Comparison of ENCODE assay signal across 20 cellular contexts in the genomic region with DNA sequence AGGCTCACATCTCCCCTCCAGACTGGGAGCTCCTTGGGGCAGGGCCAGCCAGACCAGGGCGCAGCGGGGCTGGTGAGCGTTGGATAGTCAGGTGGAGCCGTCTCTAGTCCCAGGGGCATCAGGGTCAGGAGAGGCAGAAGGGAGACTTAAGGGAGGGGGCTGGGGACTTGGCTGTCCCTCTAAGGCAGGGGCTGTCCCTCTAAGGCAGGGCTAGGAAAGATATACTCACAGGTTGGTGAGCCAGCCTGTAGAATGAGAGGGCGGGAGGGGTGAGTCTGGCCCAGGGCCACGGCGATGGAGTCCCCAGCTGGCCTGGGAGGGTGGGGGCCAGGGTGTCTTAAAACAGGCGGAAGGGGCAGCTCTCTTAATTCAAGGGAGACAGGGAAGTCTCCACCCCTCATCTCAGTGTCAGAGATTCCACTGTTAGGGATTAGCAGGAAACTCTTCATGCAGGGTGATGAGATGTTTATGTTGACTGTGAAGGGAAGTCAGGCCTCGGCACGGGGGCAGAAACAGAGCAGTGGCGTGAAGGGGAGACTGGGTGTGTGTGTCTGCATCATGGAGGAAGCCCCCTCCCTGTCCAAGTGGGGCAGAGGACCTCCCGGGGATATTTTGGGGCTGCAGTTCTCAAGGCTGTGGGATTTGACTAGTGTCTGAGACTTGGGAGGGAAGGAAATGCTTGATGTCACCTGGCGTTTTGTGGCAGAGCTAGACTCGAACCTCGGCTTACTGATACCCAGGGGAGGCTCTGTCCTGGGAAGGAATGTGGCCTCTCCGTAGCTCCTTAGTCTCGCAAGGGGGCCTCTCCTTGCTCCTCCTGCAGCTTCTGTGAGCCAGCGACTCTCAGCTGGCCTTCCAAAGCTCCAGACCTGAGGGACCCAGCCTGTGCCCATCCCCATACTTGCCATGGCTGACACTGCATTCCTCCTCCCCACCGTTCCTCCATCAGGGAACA. TPM values are rescaled to one million over a fixed set of nuclear protein-coding genes. Genes with fewer than 3 reads are reported as not detected.
A peak's percentile ranks its signal among the peaks of the same experiment; 100 is the strongest.
DNase-seq lines count a peak whose midpoint lies in the region; ATAC-seq and TF ChIP-seq lines count a peak whose summit lies in the region.
"Had no signal": no experiment of that assay in that cellular context is flagged by ENCODE, and none has a peak within 500 bp of the region (broad histone marks: within the 10 kb centered on the region; RNA-seq: fewer than 3 reads in every experiment).

No MANE protein-coding gene starts in this region.

- no peaks in the 10 kb centered on the region for H3K9me1 ChIP-seq in IMR-90 (ENCODE audit: insufficient read depth, low read length)

- H3K4me3 Mint-ChIP-seq in osteocyte (ENCODE audit: unreplicated experiment) = no peak overlapping the region
- H3K4me3 Mint-ChIP-seq in WTC11 = no peak overlapping the region
- no peak overlapping the region for H3K4me3 Mint-ChIP-seq in activated T-helper 1 cell treated with anti-CD3 and anti-CD28 coated beads, Interleukin-12 subunit alpha, Interleukin-12 subunit beta, Interleukin-2, Interleukin-4 antibody, amounts not matched to agents 30 ng/mL and 10 ng/mL and 1 ng/mL, durations not matched to agents 14 hours and 24 hours and 36 hours
- H3K4me3 Mint-ChIP-seq: activated naive CD4-positive, alpha-beta T cell treated with anti-CD3 and anti-CD28 coated beads, Interleukin-2, amount 50 U/mL, for 24 hours had no signal

- BruUV-seq in IMR-90 (replicated peaks; lab: Mats Ljungman, UMichigan) = no TSS peak

- H3K36me3 Mint-ChIP-seq in osteocyte (ENCODE audit: unreplicated experiment) = no peaks in the 10 kb centered on the region
- no peaks in the 10 kb centered on the region for H3K36me3 Mint-ChIP-seq in WTC11
- no peaks in the 10 kb centered on the region for H3K36me3 Mint-ChIP-seq in activated T-helper 1 cell treated with anti-CD3 and anti-CD28 coated beads, Interleukin-12 subunit alpha, Interleukin-12 subunit beta, Interleukin-2, Interleukin-4 antibody, amounts not matched to agents 30 ng/mL and 10 ng/mL and 1 ng/mL, durations not matched to agents 14 hours and 24 hours and 36 hours (ENCODE audit: low read depth)
- H3K36me3 Mint-ChIP-seq: activated naive CD4-positive, alpha-beta T cell treated with anti-CD3 and anti-CD28 coated beads, Interleukin-2, amount 50 U/mL, for 24 hours had no signal

- H3K27ac Mint-ChIP-seq in osteocyte (ENCODE audit: unreplicated experiment) (peak overlapping the region; percentile 23), WTC11 (no peak overlapping the region)
- H3K27ac Mint-ChIP-seq in activated T-helper 1 cell treated with anti-CD3 and anti-CD28 coated beads, Interleukin-12 subunit alpha, Interleukin-12 subunit beta, Interleukin-2, Interleukin-4 antibody, amounts not matched to agents 30 ng/mL and 10 ng/mL and 1 ng/mL, durations not matched to agents 14 hours and 24 hours and 36 hours = no peak overlapping the region
- H3K27ac Mint-ChIP-seq: activated naive CD4-positive, alpha-beta T cell treated with anti-CD3 and anti-CD28 coated beads, Interleukin-2, amount 50 U/mL, for 24 hours had no signal

- WGBS in IMR-90 (ENCODE audit: extremely low coverage in 2 of 2, insufficient read length in 1 of 2), 2 experiments = 39% methylated on average over 5 of the region's 19 CpGs; no CpG with 5 or more reads in 1 of the 2 experiments

- TF ChIP-seq RAD21 in IMR-90 (IDR thresholded peaks at IDR 0.05; ENCODE audit: low read length) = no peak

- H4K91ac ChIP-seq in IMR-90 (ENCODE audit: insufficient read depth, low read depth, low read length) = no peak overlapping the region

- H2AK5ac ChIP-seq in IMR-90 (ENCODE audit: low read depth, low read length) = peak overlapping the region; percentile 35; the same call in 1 of the 2 replicates

- no peak for TF ChIP-seq POLR2A in IMR-90 (IDR thresholded peaks at IDR 0.05; ENCODE audit: low read depth, low read length)

- POLR2A ChIA-PET in IMR-90 (lab: Charles Lee; ENCODE audit: unreplicated experiment) (no interaction called here), WTC11 (lab: Charles Lee) (no interaction called here)

- H3K4me1 ChIP-seq in IMR-90 (ENCODE audit: control insufficient read depth, insufficient read depth, low read length) (peaks cover 15% of the 10 kb centered on the region; the same call in 1 of the 2 replicates), lower lobe of right lung (peaks cover 12% of the 10 kb centered on the region)

- H3K27me3 Mint-ChIP-seq in osteocyte (ENCODE audit: unreplicated experiment) (no peaks in the 10 kb centered on the region), WTC11 (ENCODE audit: low read depth) (no peaks in the 10 kb centered on the region; the same call in 1 of the 2 replicates)
- H3K27me3 Mint-ChIP-seq in activated T-helper 1 cell treated with anti-CD3 and anti-CD28 coated beads, Interleukin-12 subunit alpha, Interleukin-12 subunit beta, Interleukin-2, Interleukin-4 antibody, amounts not matched to agents 30 ng/mL and 10 ng/mL and 1 ng/mL, durations not matched to agents 14 hours and 24 hours and 36 hours (ENCODE audit: insufficient read depth) = peaks cover 9% of the 10 kb centered on the region
- H3K27me3 Mint-ChIP-seq: activated naive CD4-positive, alpha-beta T cell treated with anti-CD3 and anti-CD28 coated beads, Interleukin-2, amount 50 U/mL, for 24 hours had no signal

- H3K9ac ChIP-seq in IMR-90 (ENCODE audit: low read depth, low read length) = no peak overlapping the region

- no peak overlapping the region for H2BK120ac ChIP-seq in IMR-90 (ENCODE audit: low read depth, low read length)

- no peaks in the 10 kb centered on the region for H3K9me3 ChIP-seq in IMR-90 (ENCODE audit: control insufficient read depth, insufficient read depth, low read length)
- H3K9me3 ChIP-seq in lower lobe of right lung = no peaks in the 10 kb centered on the region
- H3K9me3 ChIP-seq: breast epithelium, left lung, right lobe of liver had no signal

- in situ Hi-C loops in IMR-90 (cut with MboI; ENCODE audit: low sequenced_read_pairs) = no loop called here

- dilution Hi-C loops in IMR-90 (cut with HindIII; ENCODE audit: low sequenced_read_pairs, unreplicated experiment) = no loop called here

- ATAC-seq in IMR-90 (ENCODE audit: low read depth) (peak; percentile 76), WTC11 (no peak), lower lobe of right lung (no peak), GM19023 (IDR thresholded peaks at IDR 0.05; ENCODE audit: unreplicated experiment) (no peak)
- ATAC-seq: left lung, right lobe of liver had no signal

- intact Hi-C loops in IMR-90 (cut with micrococcal nuclease) = no loop called here
- intact Hi-C loops in activated T-helper 1 cell treated with anti-CD3 and anti-CD28 coated beads, Interleukin-12 subunit alpha, Interleukin-12 subunit beta, Interleukin-2, Interleukin-4 antibody, amounts not matched to agents 30 ng/mL and 10 ng/mL and 1 ng/mL, durations not matched to agents 14 hours and 24 hours and 36 hours (cut with micrococcal nuclease) = no loop called here
- intact Hi-C loops in lower lobe of right lung (cut with DNase I) = no loop called here

- H2BK5ac ChIP-seq in IMR-90 (ENCODE audit: low read depth, low read length, poor library complexity, severe bottlenecking) = no peak overlapping the region

- H3K79me1 ChIP-seq in IMR-90 (ENCODE audit: low read depth in 1 of 2, low read length in 2 of 2) = no peaks in the 10 kb centered on the region

- peak overlapping the region; percentile 83 for H2AFZ ChIP-seq in IMR-90 (replicated peaks; ENCODE audit: low read length, poor library complexity)

- H4K20me1 ChIP-seq in IMR-90 (ENCODE audit: insufficient read depth, low read length) = no peaks in the 10 kb centered on the region

- H2BK20ac ChIP-seq in IMR-90 (ENCODE audit: low read depth, low read length) = no peak overlapping the region

- TF ChIP-seq CTCF in GM10266 (IDR thresholded peaks at IDR 0.05; ENCODE audit: control insufficient read depth, insufficient read depth, low read depth, missing control alignments) = no peak
- no peak for TF ChIP-seq CTCF in IMR-90 (conservative IDR thresholded peaks at IDR 0.05; ENCODE audit: low read depth, low read length)
- TF ChIP-seq CTCF in fibroblast of villous mesenchyme (IDR thresholded peaks at IDR 0.05; ENCODE audit: insufficient read depth, low read depth, low read length) = no peak
- TF ChIP-seq CTCF in osteocyte (IDR thresholded peaks at IDR 0.05) = no peak
- TF ChIP-seq CTCF in WTC11 (IDR thresholded peaks at IDR 0.05) = no peak
- no peak for TF ChIP-seq CTCF in lower lobe of right lung (IDR thresholded peaks at IDR 0.05)

- peak overlapping the region; percentile 16 for H2AK9ac ChIP-seq in IMR-90 (replicated peaks; ENCODE audit: low read depth, low read length, poor library complexity)

- H4K5ac ChIP-seq in IMR-90 (ENCODE audit: low read depth, low read length) = peak overlapping the region; percentile 15; the same call in 1 of the 2 replicates

- no peak overlapping the region; the same call in 1 of the 2 replicates for H3K4ac ChIP-seq in IMR-90 (ENCODE audit: low read depth, low read length)

- H3K56ac ChIP-seq in IMR-90 (ENCODE audit: extremely low read depth, insufficient read depth, low read length) = no peak overlapping the region

- H4K8ac ChIP-seq in IMR-90 (ENCODE audit: low read depth in 2 of 2, low read length in 2 of 2) = peak overlapping the region in 1 of 2 experiments; percentile 62; a peak in 1 of 4 replicates

- H3K23ac ChIP-seq in IMR-90 (ENCODE audit: low read depth, low read length) = no peak overlapping the region

- H3K27ac ChIP-seq in IMR-90 (ENCODE audit: insufficient read depth, low read length) (no peak overlapping the region), lower lobe of right lung (no peak overlapping the region)
- H3K27ac ChIP-seq: breast epithelium, C4-2B, left lung, right lobe of liver had no signal

- H2BK15ac ChIP-seq in IMR-90 (ENCODE audit: low read depth, low read length) = no peak overlapping the region

- H3K4me1 Mint-ChIP-seq in osteocyte (ENCODE audit: unreplicated experiment) = no peaks in the 10 kb centered on the region
- H3K4me1 Mint-ChIP-seq in WTC11 = peaks cover 27% of the 10 kb centered on the region
- no peaks in the 10 kb centered on the region for H3K4me1 Mint-ChIP-seq in activated T-helper 1 cell treated with anti-CD3 and anti-CD28 coated beads, Interleukin-12 subunit alpha, Interleukin-12 subunit beta, Interleukin-2, Interleukin-4 antibody, amounts not matched to agents 30 ng/mL and 10 ng/mL and 1 ng/mL, durations not matched to agents 14 hours and 24 hours and 36 hours (ENCODE audit: low read depth)
- H3K4me1 Mint-ChIP-seq: activated naive CD4-positive, alpha-beta T cell treated with anti-CD3 and anti-CD28 coated beads, Interleukin-2, amount 50 U/mL, for 24 hours had no signal

- H3K4me3 ChIP-seq in IMR-90 (ENCODE audit: insufficient read depth, low read depth, low read length) = no peak overlapping the region
- no peak overlapping the region for H3K4me3 ChIP-seq in fibroblast of villous mesenchyme (ENCODE audit: low read depth, low read length)
- no peak overlapping the region for H3K4me3 ChIP-seq in lower lobe of right lung
- H3K4me3 ChIP-seq: breast epithelium, left lung, right lobe of liver had no signal

- H3K14ac ChIP-seq in IMR-90 (replicated peaks; ENCODE audit: low read depth, low read length) = 0 out of 2 replicates have a peak overlapping the region, but pooled peaks have one; percentile 37

- no peak overlapping the region for H3K18ac ChIP-seq in IMR-90 (ENCODE audit: low read depth, low read length)

- no peaks in the 10 kb centered on the region for H3K9me3 Mint-ChIP-seq in osteocyte (ENCODE audit: unreplicated experiment)
- no peaks in the 10 kb centered on the region for H3K9me3 Mint-ChIP-seq in WTC11
- H3K9me3 Mint-ChIP-seq in activated T-helper 1 cell treated with anti-CD3 and anti-CD28 coated beads, Interleukin-12 subunit alpha, Interleukin-12 subunit beta, Interleukin-2, Interleukin-4 antibody, amounts not matched to agents 30 ng/mL and 10 ng/mL and 1 ng/mL, durations not matched to agents 14 hours and 24 hours and 36 hours = no peaks in the 10 kb centered on the region
- H3K9me3 Mint-ChIP-seq: activated naive CD4-positive, alpha-beta T cell treated with anti-CD3 and anti-CD28 coated beads, Interleukin-2, amount 50 U/mL, for 24 hours had no signal

- CTCF ChIA-PET in IMR-90 (lab: Yijun Ruan, JAX) (no interaction called here), WTC11 (lab: Charles Lee) (interaction anchor here (0.8 to 1.5 kb wide), 3 partner anchors 10 to 435 kb away, joined by 3 to 4 read pairs (median 4); partner anchors contain the start of gene STARD10)

- DNase-seq in GM10266 (ENCODE audit: extremely low spot score) (peak; percentile 12), IMR-90 (no peak), fibroblast of villous mesenchyme (ENCODE audit: low read depth) (peak; percentile 42), osteocyte (ENCODE audit: extremely low spot score, unreplicated experiment) (no peak), WTC11 (ENCODE audit: low spot score) (no peak), lower lobe of right lung (no peak)
- DNase-seq in activated T-helper 1 cell treated with anti-CD3 and anti-CD28 coated beads, Interleukin-12 subunit alpha, Interleukin-12 subunit beta, Interleukin-2, Interleukin-4 antibody, amounts not matched to agents 30 ng/mL and 10 ng/mL and 1 ng/mL, durations not matched to agents 14 hours and 24 hours and 36 hours (ENCODE audit: low spot score) = no peak
- DNase-seq: DND-41; effector CD4-positive, alpha-beta T cell; Karpas-422; NCI-H1417 treated with DMSO at 0.1 percent for 48 hours; stimulated activated CD4-positive, alpha-beta T cell treated with anti-CD3 and anti-CD28 coated beads, Interleukin-4, amount 100 ng/mL, for 24 hours had no signal

- H3K36me3 ChIP-seq in IMR-90 (ENCODE audit: control insufficient read depth, insufficient read depth, low read length) (no peaks in the 10 kb centered on the region), lower lobe of right lung (no peaks in the 10 kb centered on the region)
- H3K36me3 ChIP-seq: breast epithelium, right lobe of liver had no signal

- no peak overlapping the region; the same call in 1 of the 2 replicates for H3K4me2 ChIP-seq in IMR-90 (ENCODE audit: low read depth, low read length)

- H3K27me3 ChIP-seq in IMR-90 (ENCODE audit: control insufficient read depth, insufficient read depth, low read length) (peaks cover 23% of the 10 kb centered on the region), lower lobe of right lung (ENCODE audit: low read depth) (no peaks in the 10 kb centered on the region)
- H3K27me3 ChIP-seq: breast epithelium, left lung, right lobe of liver had no signal

RNA-seq across cellular contexts. Expression of gene P2RY2, which starts 11.5 kb away (rescaled TPM):
- total RNA-seq in IMR-90 (2012; rRNA removed) (not detected in 2 replicates), fibroblast of villous mesenchyme (under 0.01 TPM in 1 of 2 replicates, not detected in the other), osteocyte (not detected in 2 replicates), WTC11 (2021) (0.94 to 1.2 TPM (median 1.2 TPM) in 3 replicates), lower lobe of right lung (6.5 TPM)
- polyA plus RNA-seq in IMR-90 (2012; rRNA removed) = 0.06 TPM in 1 of 2 replicates, not detected in the other
- 0.02 TPM in 1 of 2 replicates, not detected in the other for polyA plus RNA-seq in IMR-90 (2012; cell fraction: cytosol; rRNA removed)
- 0.07 TPM in 1 of 2 replicates, not detected in the other for polyA plus RNA-seq in IMR-90 (2012; cell fraction: nucleus; rRNA removed; ENCODE audit: low replicate concordance)
- total RNA-seq in activated T-helper 1 cell treated with anti-CD3 and anti-CD28 coated beads, Interleukin-12 subunit alpha, Interleukin-12 subunit beta, Interleukin-2, Interleukin-4 antibody, amounts not matched to agents 30 ng/mL and 10 ng/mL and 1 ng/mL, durations not matched to agents 14 hours and 24 hours and 36 hours = not detected in 2 replicates
- total RNA-seq: NCI-H460 had no signal
- polyA plus RNA-seq: neural cell had no signal

RNA-seq across cellular contexts. Expression of gene P2RY6, which starts 42.5 kb away (rescaled TPM):
- total RNA-seq in IMR-90 (2012; rRNA removed) (under 0.01 TPM in 1 of 2 replicates, not detected in the other), fibroblast of villous mesenchyme (0.32 TPM in 1 of 2 replicates, not detected in the other), osteocyte (not detected in 2 replicates), WTC11 (2021) (0.11 to 0.16 TPM in 2 of 3 replicates, not detected in the other), lower lobe of right lung (3.6 TPM)
- 0.37 and 0.44 TPM in 2 replicates for polyA plus RNA-seq in IMR-90 (2012; rRNA removed)
- 0.67 TPM in 1 of 2 replicates, not detected in the other for polyA plus RNA-seq in IMR-90 (2012; cell fraction: cytosol; rRNA removed)
- 0.45 and 1.5 TPM in 2 replicates for polyA plus RNA-seq in IMR-90 (2012; cell fraction: nucleus; rRNA removed; ENCODE audit: low replicate concordance)
- not detected in 2 replicates for total RNA-seq in activated T-helper 1 cell treated with anti-CD3 and anti-CD28 coated beads, Interleukin-12 subunit alpha, Interleukin-12 subunit beta, Interleukin-2, Interleukin-4 antibody, amounts not matched to agents 30 ng/mL and 10 ng/mL and 1 ng/mL, durations not matched to agents 14 hours and 24 hours and 36 hours
- total RNA-seq: NCI-H460 had no signal
- polyA plus RNA-seq: neural cell had no signal

Comparison
In these comparisons a context has a peak if more than half of its experiments do, and no peak if none do; other contexts are left out.
1. DNase-seq: peak in GM10266 (single experiment) and fibroblast of villous mesenchyme (single experiment); none in IMR-90 (single experiment), osteocyte (single experiment), WTC11 (single experiment), activated T-helper 1 cell treated with anti-CD3 and anti-CD28 coated beads, Interleukin-12 subunit alpha, Interleukin-12 subunit beta, Interleukin-2, Interleukin-4 antibody, amounts not matched to agents 30 ng/mL and 10 ng/mL and 1 ng/mL, durations not matched to agents 14 hours and 24 hours and 36 hours (single experiment) and lower lobe of right lung (single experiment).